Comparison of ENCODE assay signal across 20 cellular contexts in the genomic region with DNA sequence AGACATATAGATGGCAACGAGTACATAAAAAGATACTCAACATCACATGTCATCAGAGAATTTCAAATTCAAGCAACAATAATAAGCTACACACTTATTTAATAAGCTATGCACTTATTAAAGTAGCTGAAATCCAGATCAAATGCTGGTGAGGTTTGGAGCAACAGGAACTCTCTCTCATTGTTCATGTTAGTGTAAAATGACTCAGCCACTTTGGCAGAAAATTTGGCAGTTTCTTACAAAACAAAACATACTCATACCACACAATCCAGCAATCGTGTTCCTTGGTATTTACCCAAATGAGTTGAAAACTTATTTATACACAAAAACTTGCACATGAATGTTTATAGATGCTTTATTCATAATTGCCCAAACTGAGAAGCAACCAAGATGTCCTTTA.
"Had no signal": no experiment of that assay in that cellular context is flagged by ENCODE, and none has a peak within 500 bp of the region (broad histone marks: within the 10 kb centered on the region; RNA-seq: fewer than 3 reads in every experiment).

No MANE protein-coding gene starts in this region.

- H3K4me1 ChIP-seq: colonic mucosa had no signal

- H3K9me3 ChIP-seq: colonic mucosa had no signal

- H3K36me3 Mint-ChIP-seq: activated naive CD4-positive, alpha-beta T cell treated with anti-CD3 and anti-CD28 coated beads, Interleukin-2, amount 50 U/mL, for 24 hours; immature natural killer cell; natural killer cell; stimulated activated naive B cell treated with anti-CD40 and anti-IgM and Interleukin-4, amounts not matched to agents 10 μg/mL and 1 μg/mL and 100 μg/mL, for 72 hours; T-cell had no signal

- H3K4me3 Mint-ChIP-seq: activated naive CD4-positive, alpha-beta T cell treated with anti-CD3 and anti-CD28 coated beads, Interleukin-2, amount 50 U/mL, for 24 hours; immature natural killer cell; natural killer cell; stimulated activated naive B cell treated with anti-CD40 and anti-IgM and Interleukin-4, amounts not matched to agents 10 μg/mL and 1 μg/mL and 100 μg/mL, for 72 hours; T-cell had no signal

- H3K36me3 ChIP-seq: colonic mucosa had no signal

- ATAC-seq: left colon; natural killer cell; right cardiac atrium; stimulated activated naive B cell treated with anti-CD40 and anti-IgM and Interleukin-4, amounts not matched to agents 10 μg/mL and 1 μg/mL and 100 μg/mL, for 72 hours; T-cell had no signal

- H3K9me3 Mint-ChIP-seq: activated naive CD4-positive, alpha-beta T cell treated with anti-CD3 and anti-CD28 coated beads, Interleukin-2, amount 50 U/mL, for 24 hours; activated T-helper 2 cell treated with anti-CD3 and anti-CD28 coated beads, Interferon-gamma antibody, Interleukin-2, Interleukin-4, amounts not matched to agents 10 μg/mL and 5 μg/mL and 100 μg/mL, durations not matched to agents 14 hours and 24 hours and 36 hours; natural killer cell; stimulated activated naive B cell treated with anti-CD40 and anti-IgM and Interleukin-4, amounts not matched to agents 10 μg/mL and 1 μg/mL and 100 μg/mL, for 72 hours; T-cell had no signal

- H3K27ac Mint-ChIP-seq: activated naive CD4-positive, alpha-beta T cell treated with anti-CD3 and anti-CD28 coated beads, Interleukin-2, amount 50 U/mL, for 24 hours; activated T-helper 2 cell treated with anti-CD3 and anti-CD28 coated beads, Interferon-gamma antibody, Interleukin-2, Interleukin-4, amounts not matched to agents 10 μg/mL and 5 μg/mL and 100 μg/mL, durations not matched to agents 14 hours and 24 hours and 36 hours; immature natural killer cell; natural killer cell; progenitor cell of endocrine pancreas; stimulated activated naive B cell treated with anti-CD40 and anti-IgM and Interleukin-4, amounts not matched to agents 10 μg/mL and 1 μg/mL and 100 μg/mL, for 72 hours; T-cell had no signal

- H3K27me3 Mint-ChIP-seq: progenitor cell of endocrine pancreas had no signal

- H3K27me3 ChIP-seq: colonic mucosa had no signal

- H3K27ac ChIP-seq: colonic mucosa, VCaP had no signal

- H3K4me3 ChIP-seq: colonic mucosa, lung had no signal

- DNase-seq: activated CD4-positive, alpha-beta T cell treated with anti-CD3 and anti-CD28 coated beads for 48 hours; activated T-cell treated with anti-CD3 and anti-CD28 coated beads for 4 hours; amygdala; colonic mucosa; effector CD4-positive, alpha-beta T cell; glutamatergic neuron; immature natural killer cell; left colon; natural killer cell; nucleus accumbens; right cardiac atrium; stimulated activated naive B cell treated with anti-CD40 and anti-IgM and Interleukin-4, amounts not matched to agents 10 μg/mL and 1 μg/mL and 100 μg/mL, for 72 hours; T-cell; T1000; trophoblast cell had no signal

- H3K4me1 Mint-ChIP-seq: activated naive CD4-positive, alpha-beta T cell treated with anti-CD3 and anti-CD28 coated beads, Interleukin-2, amount 50 U/mL, for 24 hours; immature natural killer cell; natural killer cell; T-cell had no signal
